In the genomic region with DNA sequence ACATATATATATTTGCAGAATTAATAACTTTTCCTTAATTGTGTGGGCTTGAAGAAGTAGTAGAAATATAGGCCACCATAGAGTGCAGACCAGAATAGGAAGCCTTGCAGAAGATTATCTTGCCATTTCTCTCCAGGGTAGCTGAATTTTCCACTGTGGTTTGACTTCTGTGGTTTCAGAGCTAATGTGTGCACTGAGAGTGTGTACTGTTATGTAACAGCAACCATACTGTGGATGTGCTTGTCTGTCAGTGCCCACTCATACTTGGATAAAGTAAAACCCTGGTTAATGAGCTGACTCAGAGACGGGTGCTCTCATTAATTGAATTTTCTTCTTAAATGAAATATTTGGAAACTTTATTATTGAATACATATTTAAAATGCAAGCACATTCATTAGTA, we compare ENCODE assay signal across 9 cellular contexts. TPM values are rescaled to one million over a fixed set of nuclear protein-coding genes. Genes with fewer than 3 reads are reported as not detected.
DNase-seq lines count a peak whose midpoint lies in the region; ATAC-seq, FAIRE-seq and TF ChIP-seq lines count a peak whose summit lies in the region.
"Had no signal": no experiment of that assay in that cellular context is flagged by ENCODE, and none has a peak within 500 bp of the region (broad histone marks: within the 10 kb centered on the region; RNA-seq: fewer than 3 reads in every experiment).

No MANE protein-coding gene starts in this region.

- no peaks in the 10 kb centered on the region for H3K9me3 ChIP-seq in CD4-positive, alpha-beta T cell (ENCODE audit: control insufficient read depth, low read length)
- no peaks in the 10 kb centered on the region for H3K9me3 ChIP-seq in astrocyte (ENCODE audit: insufficient read depth, low read depth, low read length)
- no peaks in the 10 kb centered on the region for H3K9me3 ChIP-seq in WERI-Rb-1 (ENCODE audit: severe bottlenecking)
- H3K9me3 ChIP-seq in thyroid gland: no peaks in the 10 kb centered on the region
- H3K9me3 ChIP-seq in uterus: no peaks in the 10 kb centered on the region
- H3K9me3 ChIP-seq: pancreas had no signal

- no peak for TF ChIP-seq CTCF in CD4-positive, alpha-beta T cell (IDR thresholded peaks at IDR 0.05)
- TF ChIP-seq CTCF in astrocyte (IDR thresholded peaks at IDR 0.05; ENCODE audit: insufficient read depth, low read depth, low read length) (no peak), WERI-Rb-1 (IDR thresholded peaks at IDR 0.05; ENCODE audit: low read depth, low read length) (no peak), thyroid gland (IDR thresholded peaks at IDR 0.05) (no peak), uterus (IDR thresholded peaks at IDR 0.05) (no peak)

- no peak overlapping the region for H2AFZ ChIP-seq in astrocyte (ENCODE audit: low read depth, low read length)

- peak overlapping the region; percentile 68 for H3K4me3 Mint-ChIP-seq in CD4-positive, alpha-beta T cell
- no peak overlapping the region for H3K4me3 Mint-ChIP-seq in astrocyte (ENCODE audit: unreplicated experiment)

- H3K36me3 ChIP-seq in astrocyte (ENCODE audit: insufficient read depth, low read length) (no peaks in the 10 kb centered on the region), WERI-Rb-1 (no peaks in the 10 kb centered on the region), thyroid gland (no peaks in the 10 kb centered on the region), uterus (no peaks in the 10 kb centered on the region)
- H3K36me3 ChIP-seq: pancreas had no signal

- CTCF ChIA-PET in CD4-positive, alpha-beta T cell (lab: Charles Lee): no interaction called here

- no peak for FAIRE-seq in astrocyte (lab: Jason Lieb, UNC)
- FAIRE-seq: pancreas had no signal

- no peaks in the 10 kb centered on the region for H3K4me1 ChIP-seq in astrocyte (ENCODE audit: insufficient read depth, low read length)
- peaks cover 10 to 20% of the 10 kb centered on the region in 2 donors for H3K4me1 ChIP-seq in thyroid gland
- H3K4me1 ChIP-seq in uterus: no peaks in the 10 kb centered on the region
- H3K4me1 ChIP-seq: pancreas had no signal

- H3K79me2 ChIP-seq in astrocyte (ENCODE audit: insufficient read depth, low read length): no peaks in the 10 kb centered on the region

- peak; percentile 87 for ATAC-seq in CD4-positive, alpha-beta T cell (ENCODE audit: poor library complexity)
- ATAC-seq in GM19397 (IDR thresholded peaks at IDR 0.05; ENCODE audit: unreplicated experiment): peak; percentile 86
- peak; percentile 96 for ATAC-seq in HG03457 (IDR thresholded peaks at IDR 0.05; ENCODE audit: unreplicated experiment)

- H3K9me3 Mint-ChIP-seq in CD4-positive, alpha-beta T cell: no peaks in the 10 kb centered on the region
- peaks cover 4% of the 10 kb centered on the region for H3K9me3 Mint-ChIP-seq in astrocyte (ENCODE audit: unreplicated experiment)

- POLR2A ChIA-PET in CD4-positive, alpha-beta T cell (lab: Charles Lee): interaction anchor here (0.6 to 2.0 kb wide), 12 partner anchors 9 to 429 kb away, joined by 3 to 20 read pairs (median 4); partner anchors contain the start of genes CCR6 and RNASET2

- H3K27me3 Mint-ChIP-seq in CD4-positive, alpha-beta T cell: no peaks in the 10 kb centered on the region
- H3K27me3 Mint-ChIP-seq in astrocyte (ENCODE audit: low read depth, unreplicated experiment): no peaks in the 10 kb centered on the region

- no peaks in the 10 kb centered on the region for H4K20me1 ChIP-seq in astrocyte (ENCODE audit: insufficient read depth, low read length)

- no peak overlapping the region for H3K4me3 ChIP-seq in astrocyte (ENCODE audit: insufficient read depth, low read depth, low read length)
- H3K4me3 ChIP-seq in WERI-Rb-1 (ENCODE audit: low read depth, low read length): no peak overlapping the region
- no peak overlapping the region for H3K4me3 ChIP-seq in thyroid gland (replicated peaks in 1 of 3)
- H3K4me3 ChIP-seq in uterus: no peak overlapping the region
- H3K4me3 ChIP-seq: pancreas had no signal

- no peaks in the 10 kb centered on the region for H3K36me3 Mint-ChIP-seq in CD4-positive, alpha-beta T cell (ENCODE audit: low read depth)
- no peaks in the 10 kb centered on the region for H3K36me3 Mint-ChIP-seq in astrocyte (ENCODE audit: low read depth, unreplicated experiment)

- H3K9ac ChIP-seq in astrocyte (ENCODE audit: low read length): no peak overlapping the region

- no peaks in the 10 kb centered on the region for H3K27me3 ChIP-seq in CD4-positive, alpha-beta T cell (ENCODE audit: control insufficient read depth, insufficient read depth, low read length)
- no peaks in the 10 kb centered on the region for H3K27me3 ChIP-seq in astrocyte (ENCODE audit: insufficient read depth, low read length)
- no peaks in the 10 kb centered on the region for H3K27me3 ChIP-seq in WERI-Rb-1 (ENCODE audit: insufficient read depth, low read depth, severe bottlenecking)
- no peaks in the 10 kb centered on the region for H3K27me3 ChIP-seq in thyroid gland
- H3K27me3 ChIP-seq in uterus: no peaks in the 10 kb centered on the region
- H3K27me3 ChIP-seq: pancreas had no signal

- intact Hi-C loops in CD4-positive, alpha-beta T cell (cut with DNase I, micrococcal nuclease): loop anchor here in 1 of 2 experiments (10.0 kb wide), 1 partner anchor 62 kb away; the partner anchor contains the start of gene CEP43
- intact Hi-C loops in thyroid gland (cut with DNase I): no loop called here
- intact Hi-C loops in uterus (cut with DNase I; ENCODE audit: low total_unique reads): no loop called here

- WGBS in thyroid gland, 2 donors: 85 to 89% methylated on average over 1 of the region's 1 CpG

- H3K4me2 ChIP-seq in astrocyte (ENCODE audit: low read length): no peak overlapping the region

- TF ChIP-seq POLR2A in thyroid gland (IDR thresholded peaks at IDR 0.05): no peak
- TF ChIP-seq POLR2A in uterus (IDR thresholded peaks at IDR 0.05): no peak

- peak in 1 of 10 experiments; percentile 24 for DNase-seq in CD4-positive, alpha-beta T cell
- DNase-seq in astrocyte (ENCODE audit: low read depth) (peak; percentile 89), WERI-Rb-1 (no peak), NCI-H510A (lab: John Stamatoyannopoulos, UW) (no peak), thyroid gland (no peak), uterus (no peak)
- DNase-seq: pancreas had no signal

- no peak overlapping the region for H3K27ac ChIP-seq in CD4-positive, alpha-beta T cell (ENCODE audit: low read depth, low read length)
- H3K27ac ChIP-seq in astrocyte (ENCODE audit: low read depth, low read length): no peak overlapping the region
- H3K27ac ChIP-seq in WERI-Rb-1: no peak overlapping the region
- H3K27ac ChIP-seq in thyroid gland: no peak overlapping the region
- H3K27ac ChIP-seq in uterus: no peak overlapping the region
- H3K27ac ChIP-seq: pancreas had no signal

- peaks cover 59% of the 10 kb centered on the region for H3K4me1 Mint-ChIP-seq in CD4-positive, alpha-beta T cell (ENCODE audit: low read depth)
- no peaks in the 10 kb centered on the region for H3K4me1 Mint-ChIP-seq in astrocyte (ENCODE audit: low read depth, unreplicated experiment)

- H3K27ac Mint-ChIP-seq in CD4-positive, alpha-beta T cell: peak overlapping the region; percentile 84
- no peak overlapping the region for H3K27ac Mint-ChIP-seq in astrocyte (ENCODE audit: unreplicated experiment)

RNA-seq across cellular contexts. Expression of gene CEP43, which starts 57.2 kb away (rescaled TPM):
- 10 to 100 TPM; 12.5 to 13.5 TPM for total RNA-seq in CD4-positive, alpha-beta T cell
- total RNA-seq in astrocyte (15.6 and 16.0 TPM in 2 replicates), thyroid gland (10 to 100 TPM; 30.0 to 39.9 (median 33.8) TPM), uterus (10 to 100 TPM in 3 of 4 donors, 1 to 10 TPM in 1; 8.5 to 59.7 (median 37.2) TPM)
